Comparison of ENCODE assay signal across 19 cellular contexts in the genomic region with DNA sequence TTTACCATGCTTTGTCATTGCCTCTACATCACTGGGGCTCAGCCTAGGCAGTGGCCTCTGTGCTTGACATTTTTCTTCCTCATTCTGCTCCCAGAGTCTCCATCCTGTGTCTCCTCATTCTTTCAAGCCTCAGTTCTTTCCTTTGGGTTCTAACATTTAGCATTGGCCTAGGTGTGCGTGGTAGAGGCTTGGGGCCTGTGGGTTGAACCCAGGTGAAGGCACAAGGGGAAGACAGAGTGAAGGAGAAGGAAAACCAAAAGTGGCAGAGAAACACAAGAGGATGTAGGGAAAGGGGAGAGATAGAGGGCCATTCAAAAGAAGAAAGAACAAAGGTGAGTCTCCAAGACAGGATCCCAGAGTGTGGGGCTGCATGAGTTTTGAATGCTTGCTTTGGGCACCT.
DNase-seq lines count a peak whose midpoint lies in the region; ATAC-seq and TF ChIP-seq lines count a peak whose summit lies in the region.
"Had no signal": no experiment of that assay in that cellular context is flagged by ENCODE, and none has a peak within 500 bp of the region (broad histone marks: within the 10 kb centered on the region; RNA-seq: fewer than 3 reads in every experiment).

No MANE protein-coding gene starts in this region.

- ATAC-seq in stimulated activated naive CD8-positive, alpha-beta T cell treated with anti-CD3 and anti-CD28 coated beads, Interleukin-15, Interleukin-2, amounts not matched to agents 100 U/mL and 50 U/mL, for 24 hours: no peak
- no peak for ATAC-seq in WTC11
- ATAC-seq in HG03442 (IDR thresholded peaks at IDR 0.05; ENCODE audit: unreplicated experiment): no peak
- ATAC-seq in HG02642 (IDR thresholded peaks at IDR 0.05; ENCODE audit: poor library complexity, unreplicated experiment): no peak
- no peak for ATAC-seq in GM21723 (IDR thresholded peaks at IDR 0.05; ENCODE audit: unreplicated experiment)

- TF ChIP-seq CTCF in WTC11 (IDR thresholded peaks at IDR 0.05) (no peak), nephron progenitor cell (IDR thresholded peaks at IDR 0.05) (no peak)

- no peak overlapping the region for H3K4me3 Mint-ChIP-seq in stimulated activated naive CD8-positive, alpha-beta T cell treated with anti-CD3 and anti-CD28 coated beads, Interleukin-15, Interleukin-2, amounts not matched to agents 100 ng/mL and 50 ng/mL, for 24 hours
- H3K4me3 Mint-ChIP-seq in WTC11 (no peak overlapping the region), nephron progenitor cell (no peak overlapping the region)
- H3K4me3 Mint-ChIP-seq: CD4-positive, alpha-beta T cell had no signal

- DNase-seq in stimulated activated naive CD8-positive, alpha-beta T cell treated with anti-CD3 and anti-CD28 coated beads, Interleukin-15, Interleukin-2, amounts not matched to agents 100 U/mL and 50 U/mL, for 24 hours: no peak
- DNase-seq in WTC11 (ENCODE audit: low spot score): no peak
- DNase-seq in nephron progenitor cell: no peak
- DNase-seq: CD4-positive, alpha-beta T cell; GOT3; HCEC 1CT; MM.1S; NCI-H1417; NCI-H1694; NCI-H2029 treated with DMSO at 0.1 percent for 48 hours; NCI-H446 treated with DMSO at 0.1 percent for 48 hours; NCI-H526 treated with DMSO at 0.1 percent for 48 hours; Peyer's patch; SIG-M5; SW 1271 had no signal

- H3K27me3 Mint-ChIP-seq in stimulated activated naive CD8-positive, alpha-beta T cell treated with anti-CD3 and anti-CD28 coated beads, Interleukin-15, Interleukin-2, amounts not matched to agents 100 ng/mL and 50 ng/mL, for 24 hours: peaks cover 5% of the 10 kb centered on the region
- H3K27me3 Mint-ChIP-seq in WTC11 (ENCODE audit: low read depth) (no peaks in the 10 kb centered on the region), nephron progenitor cell (ENCODE audit: low read depth, poor library complexity) (no peaks in the 10 kb centered on the region)
- H3K27me3 Mint-ChIP-seq: CD4-positive, alpha-beta T cell had no signal

- CTCF ChIA-PET in WTC11 (lab: Charles Lee): no interaction called here

- POLR2A ChIA-PET in WTC11 (lab: Charles Lee): no interaction called here

- no peaks in the 10 kb centered on the region for H3K4me1 Mint-ChIP-seq in stimulated activated naive CD8-positive, alpha-beta T cell treated with anti-CD3 and anti-CD28 coated beads, Interleukin-15, Interleukin-2, amounts not matched to agents 100 ng/mL and 50 ng/mL, for 24 hours (ENCODE audit: low read depth)
- peaks cover 41% of the 10 kb centered on the region for H3K4me1 Mint-ChIP-seq in WTC11
- no peaks in the 10 kb centered on the region for H3K4me1 Mint-ChIP-seq in nephron progenitor cell

- H3K36me3 Mint-ChIP-seq in stimulated activated naive CD8-positive, alpha-beta T cell treated with anti-CD3 and anti-CD28 coated beads, Interleukin-15, Interleukin-2, amounts not matched to agents 100 ng/mL and 50 ng/mL, for 24 hours (ENCODE audit: low read depth): peaks cover 44% of the 10 kb centered on the region
- peaks cover 43% of the 10 kb centered on the region for H3K36me3 Mint-ChIP-seq in WTC11
- H3K36me3 Mint-ChIP-seq in nephron progenitor cell (ENCODE audit: low read depth): peaks cover 77% of the 10 kb centered on the region

- H3K27ac Mint-ChIP-seq in stimulated activated naive CD8-positive, alpha-beta T cell treated with anti-CD3 and anti-CD28 coated beads, Interleukin-15, Interleukin-2, amounts not matched to agents 100 ng/mL and 50 ng/mL, for 24 hours: peak overlapping the region; percentile 4
- H3K27ac Mint-ChIP-seq in WTC11 (peak overlapping the region; percentile 75; the same call in 1 of the 2 replicates), nephron progenitor cell (peak overlapping the region; percentile 17)
- H3K27ac Mint-ChIP-seq: CD4-positive, alpha-beta T cell had no signal

- H3K9me3 Mint-ChIP-seq in stimulated activated naive CD8-positive, alpha-beta T cell treated with anti-CD3 and anti-CD28 coated beads, Interleukin-15, Interleukin-2, amounts not matched to agents 100 ng/mL and 50 ng/mL, for 24 hours: no peaks in the 10 kb centered on the region
- peaks cover 6% of the 10 kb centered on the region; the same call in 1 of the 2 replicates for H3K9me3 Mint-ChIP-seq in WTC11
- no peaks in the 10 kb centered on the region for H3K9me3 Mint-ChIP-seq in nephron progenitor cell
- H3K9me3 Mint-ChIP-seq: CD4-positive, alpha-beta T cell had no signal

TF ChIP-seq in WTC11, 78 proteins besides CTCF, POLR2A, EP300 and RAD21:
- no peak for TF ChIP-seq HMGA2 (CRISPR knock-in tag; IDR thresholded peaks at IDR 0.05)
- TF ChIP-seq, protein P1, sequence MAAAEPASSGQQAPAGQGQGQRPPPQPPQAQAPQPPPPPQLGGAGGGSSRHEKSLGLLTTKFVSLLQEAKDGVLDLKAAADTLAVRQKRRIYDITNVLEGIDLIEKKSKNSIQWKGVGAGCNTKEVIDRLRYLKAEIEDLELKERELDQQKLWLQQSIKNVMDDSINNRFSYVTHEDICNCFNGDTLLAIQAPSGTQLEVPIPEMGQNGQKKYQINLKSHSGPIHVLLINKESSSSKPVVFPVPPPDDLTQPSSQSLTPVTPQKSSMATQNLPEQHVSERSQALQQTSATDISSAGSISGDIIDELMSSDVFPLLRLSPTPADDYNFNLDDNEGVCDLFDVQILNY (CRISPR knock-in tag; IDR thresholded peaks at IDR 0.05): no peak
- TF ChIP-seq ETV6 (CRISPR knock-in tag; IDR thresholded peaks at IDR 0.05): no peak
- TF ChIP-seq, protein P2, sequence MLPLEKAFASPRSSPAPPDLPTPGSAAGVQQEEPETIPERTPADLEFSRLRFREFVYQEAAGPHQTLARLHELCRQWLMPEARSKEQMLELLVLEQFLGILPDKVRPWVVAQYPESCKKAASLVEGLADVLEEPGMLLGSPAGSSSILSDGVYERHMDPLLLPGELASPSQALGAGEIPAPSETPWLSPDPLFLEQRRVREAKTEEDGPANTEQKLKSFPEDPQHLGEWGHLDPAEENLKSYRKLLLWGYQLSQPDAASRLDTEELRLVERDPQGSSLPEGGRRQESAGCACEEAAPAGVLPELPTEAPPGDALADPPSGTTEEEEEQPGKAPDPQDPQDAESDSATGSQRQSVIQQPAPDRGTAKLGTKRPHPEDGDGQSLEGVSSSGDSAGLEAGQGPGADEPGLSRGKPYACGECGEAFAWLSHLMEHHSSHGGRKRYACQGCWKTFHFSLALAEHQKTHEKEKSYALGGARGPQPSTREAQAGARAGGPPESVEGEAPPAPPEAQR (CRISPR knock-in tag; IDR thresholded peaks at IDR 0.05): no peak
- no peak for TF ChIP-seq CBFB (CRISPR knock-in tag; IDR thresholded peaks at IDR 0.05; ENCODE audit: low read depth)
- TF ChIP-seq, protein P3, sequence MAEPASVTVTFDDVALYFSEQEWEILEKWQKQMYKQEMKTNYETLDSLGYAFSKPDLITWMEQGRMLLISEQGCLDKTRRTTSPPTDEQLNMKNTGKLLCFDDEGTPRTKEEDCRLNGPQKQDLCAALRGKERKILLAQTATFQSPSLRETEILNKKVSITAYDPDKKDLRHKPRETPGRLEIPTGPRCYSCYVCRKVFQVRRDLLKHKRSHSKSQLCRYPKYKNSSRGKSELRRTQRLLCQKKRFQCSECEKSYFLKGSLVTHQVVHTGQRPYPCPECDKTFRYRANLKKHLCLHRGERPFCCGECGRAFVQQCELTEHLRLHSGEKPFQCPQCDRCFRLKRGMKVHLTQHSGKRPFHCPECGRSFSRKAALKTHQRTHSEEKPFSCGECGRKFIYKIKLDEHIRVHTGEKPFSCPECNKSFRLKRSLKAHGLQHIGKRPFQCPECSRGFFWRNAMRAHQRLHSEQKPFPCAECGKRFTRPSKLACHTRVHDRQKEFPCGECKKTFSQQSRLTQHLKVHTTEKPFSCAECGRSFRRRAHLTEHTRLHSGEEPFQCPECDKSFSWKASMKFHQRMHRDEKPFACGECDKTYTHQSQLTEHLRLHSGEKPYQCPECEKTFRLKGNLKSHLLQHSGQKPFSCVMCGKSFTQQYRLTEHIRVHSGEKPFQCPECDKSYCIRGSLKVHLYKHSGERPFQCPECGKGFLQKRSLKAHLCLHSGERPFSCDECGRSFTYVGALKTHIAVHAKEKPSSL (CRISPR knock-in tag; conservative IDR thresholded peaks at IDR 0.05): no peak
- no peak for TF ChIP-seq TCF7 (CRISPR knock-in tag; IDR thresholded peaks at IDR 0.05; ENCODE audit: low read depth)
- no peak for TF ChIP-seq FOXK1 (CRISPR knock-in tag; IDR thresholded peaks at IDR 0.05)
- no peak for TF ChIP-seq ZNF396 (CRISPR knock-in tag; IDR thresholded peaks at IDR 0.05; ENCODE audit: borderline replicate concordance)
- TF ChIP-seq MXD4 (CRISPR knock-in tag; IDR thresholded peaks at IDR 0.05; ENCODE audit: borderline replicate concordance): no peak
- no peak for TF ChIP-seq KAT7 (CRISPR knock-in tag; IDR thresholded peaks at IDR 0.05; ENCODE audit: borderline replicate concordance)

Comparison
In these comparisons a context has a peak if more than half of its experiments do, and no peak if none do; other contexts are left out.
1. H3K27ac Mint-ChIP-seq: peak in every context shown above with its lines; median percentile 75 in WTC11; 17 in nephron progenitor cell; 4 in stimulated activated naive CD8-positive, alpha-beta T cell treated with anti-CD3 and anti-CD28 coated beads, Interleukin-15, Interleukin-2, amounts not matched to agents 100 ng/mL and 50 ng/mL, for 24 hours.